Comparison of ENCODE assay signal across 8 cellular contexts in genomic region chr22:21665047-21665851, GRCh38. TPM values are rescaled to one million over a fixed set of nuclear protein-coding genes. Genes with fewer than 3 reads are reported as not detected.
A peak's percentile ranks its signal among the peaks of the same experiment; 100 is the strongest.
DNase-seq lines count a peak whose midpoint lies in the region; FAIRE-seq and TF ChIP-seq lines count a peak whose summit lies in the region.

No MANE protein-coding gene starts in this region.

- no peak for TF ChIP-seq EP300 in suprapubic skin (IDR thresholded peaks at IDR 0.05)

- TF ChIP-seq CTCF in kidney (IDR thresholded peaks at IDR 0.05; ENCODE audit: borderline replicate concordance, extremely low read depth, insufficient read depth) (no peak), suprapubic skin (IDR thresholded peaks at IDR 0.05) (no peak)

- peaks cover 14% of the 10 kb centered on the region for H3K4me1 Mint-ChIP-seq in T-helper 1 cell treated with Interleukin-12 subunit alpha and Interleukin-12 subunit beta and Interleukin-4 antibody, amounts not matched to agents 30 μg/mL and 1 μg/mL, for 36 hours (ENCODE audit: low read depth)
- peaks cover 27% of the 10 kb centered on the region for H3K4me1 Mint-ChIP-seq in activated naive CD8-positive, alpha-beta T cell (ENCODE audit: low read depth)

- peak overlapping the region in 1 of 2 donors; percentile 43 for H3K9ac ChIP-seq in kidney (ENCODE audit: low read length in 2 of 2)

- intact Hi-C loops in kidney (cut with DNase I) = no loop called here
- intact Hi-C loops in head of caudate nucleus (cut with DNase I) = no loop called here

- peak overlapping the region; percentile 92 for H3K27ac Mint-ChIP-seq in T-helper 1 cell treated with Interleukin-12 subunit alpha and Interleukin-12 subunit beta and Interleukin-4 antibody, amounts not matched to agents 30 μg/mL and 1 μg/mL, for 36 hours
- peak overlapping the region; percentile 95 for H3K27ac Mint-ChIP-seq in activated naive CD8-positive, alpha-beta T cell

- H3K4me1 ChIP-seq in kidney (ENCODE audit: control insufficient read depth in 1 of 2, insufficient read depth in 1 of 2, low read depth in 1 of 2, low read length in 2 of 2) (peaks cover 0 to 2% of the 10 kb centered on the region in 2 donors), suprapubic skin (peaks cover 8% of the 10 kb centered on the region)

- H3K4me3 Mint-ChIP-seq in T-helper 1 cell treated with Interleukin-12 subunit alpha and Interleukin-12 subunit beta and Interleukin-4 antibody, amounts not matched to agents 30 μg/mL and 1 μg/mL, for 36 hours = peak overlapping the region; percentile 92
- peak overlapping the region; percentile 97 for H3K4me3 Mint-ChIP-seq in activated naive CD8-positive, alpha-beta T cell

- no peaks in the 10 kb centered on the region for H3K27me3 Mint-ChIP-seq in T-helper 1 cell treated with Interleukin-12 subunit alpha and Interleukin-12 subunit beta and Interleukin-4 antibody, amounts not matched to agents 30 μg/mL and 1 μg/mL, for 36 hours (ENCODE audit: low read depth)
- H3K27me3 Mint-ChIP-seq in activated naive CD8-positive, alpha-beta T cell = no peaks in the 10 kb centered on the region

- FAIRE-seq in kidney (lab: Jason Lieb, UNC) = no peak

- H3K27ac ChIP-seq in kidney (ENCODE audit: low read depth in 2 of 2, low read length in 2 of 2) (peak overlapping the region; percentile 69 to 97), suprapubic skin (peak overlapping the region; percentile 92)

- H3K4me3 ChIP-seq in kidney (ENCODE audit: low read length in 2 of 2) (peak overlapping the region; percentile 69 to 77), suprapubic skin (peak overlapping the region; percentile 78)

- H3K9me3 ChIP-seq in kidney (ENCODE audit: control insufficient read depth in 1 of 2, low read length in 2 of 2) (no peaks in the 10 kb centered on the region), suprapubic skin (no peaks in the 10 kb centered on the region)

- H3K9me3 Mint-ChIP-seq in T-helper 1 cell treated with Interleukin-12 subunit alpha and Interleukin-12 subunit beta and Interleukin-4 antibody, amounts not matched to agents 30 μg/mL and 1 μg/mL, for 36 hours = no peaks in the 10 kb centered on the region
- H3K9me3 Mint-ChIP-seq in activated naive CD8-positive, alpha-beta T cell (ENCODE audit: low read depth) = no peaks in the 10 kb centered on the region

- no peaks in the 10 kb centered on the region for H3K27me3 ChIP-seq in suprapubic skin

- DNase-seq in T-helper 1 cell (no peak), kidney (no peak), suprapubic skin (ENCODE audit: low spot score in 2 of 2) (no peak), iPS-NIHi7 (ENCODE audit: extremely low spot score) (no peak), NCI-H69 (lab: John Stamatoyannopoulos, UW) (no peak), head of caudate nucleus (no peak)

- TF ChIP-seq POLR2A in suprapubic skin (IDR thresholded peaks at IDR 0.05) = no peak

- H3K36me3 ChIP-seq in kidney (ENCODE audit: control insufficient read depth in 1 of 2, insufficient read depth in 2 of 2, low read length in 2 of 2) (no peaks in the 10 kb centered on the region), suprapubic skin (no peaks in the 10 kb centered on the region)

- 76% methylated on average over 26 of the region's 26 CpGs for WGBS in suprapubic skin

- peaks cover 5% of the 10 kb centered on the region for H3K36me3 Mint-ChIP-seq in T-helper 1 cell treated with Interleukin-12 subunit alpha and Interleukin-12 subunit beta and Interleukin-4 antibody, amounts not matched to agents 30 μg/mL and 1 μg/mL, for 36 hours (ENCODE audit: low read depth)
- no peaks in the 10 kb centered on the region for H3K36me3 Mint-ChIP-seq in activated naive CD8-positive, alpha-beta T cell

RNA-seq across cellular contexts. Expression of gene PPIL2, which starts 0.6 kb away (rescaled TPM):
- total RNA-seq in kidney (46.9 TPM), suprapubic skin (100 to 1,000 TPM in 1 of 4 donors, 10 to 100 TPM in 3; 38.4 to 129 (median 40.3) TPM)
- polyA plus RNA-seq in kidney (ENCODE audit: insufficient read depth, low read depth, low replicate concordance) = 31.6 TPM

RNA-seq across cellular contexts. Expression of gene SDF2L1, which starts 23.1 kb away (rescaled TPM):
- 56.1 TPM for total RNA-seq in kidney
- polyA plus RNA-seq in kidney (ENCODE audit: insufficient read depth, low read depth, low replicate concordance) = 79.6 TPM
- 10 to 100 TPM; 11.2 to 23.6 (median 18.7) TPM for total RNA-seq in suprapubic skin

RNA-seq across cellular contexts. Expression of gene CCDC116, which starts 32.7 kb away (rescaled TPM):
- total RNA-seq in kidney (0.22 TPM), suprapubic skin (1 to 10 TPM in 2 of 4 donors, not detected in 2; 1.0 TPM)
- 0.22 TPM for polyA plus RNA-seq in kidney (ENCODE audit: insufficient read depth, low read depth, low replicate concordance)

RNA-seq across cellular contexts. Expression of gene YDJC, which starts 35.4 kb away (rescaled TPM):
- total RNA-seq in kidney (24.7 TPM), suprapubic skin (10 to 100 TPM; 28.6 to 34.6 (median 30.9) TPM)
- polyA plus RNA-seq in kidney (ENCODE audit: insufficient read depth, low read depth, low replicate concordance) = 28.2 TPM
